Comparison of ENCODE assay signal across 9 cellular contexts in the genomic region with DNA sequence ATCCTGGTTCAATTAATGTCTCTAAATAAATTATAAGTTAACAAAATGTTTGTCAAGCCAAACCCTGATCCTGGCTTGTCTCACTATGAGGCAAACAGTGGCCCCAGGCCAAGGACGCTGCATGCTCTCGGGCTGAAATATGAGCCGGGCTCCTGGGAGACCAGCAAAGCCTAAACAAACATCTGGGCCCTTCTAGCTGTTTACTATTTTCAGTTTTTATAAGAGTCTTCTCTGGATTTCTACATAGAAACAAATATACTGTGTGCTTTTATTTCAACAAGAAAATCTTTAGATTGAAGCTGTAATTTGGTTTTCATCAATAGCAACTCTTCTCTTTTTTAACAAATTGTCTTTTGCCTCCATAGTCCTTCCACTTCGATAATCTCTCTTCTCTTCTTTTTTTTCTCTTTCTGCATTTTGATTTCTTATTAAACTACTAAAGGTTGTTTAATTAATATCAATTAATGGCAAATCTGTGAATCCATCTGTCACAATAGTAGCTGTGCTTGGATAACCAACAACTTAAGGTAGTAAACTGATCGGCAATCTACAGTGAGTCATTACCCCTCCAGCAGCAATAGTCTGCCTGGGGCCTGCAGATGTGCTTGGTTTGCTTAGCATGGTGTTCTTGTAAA.
DNase-seq lines count a peak whose midpoint lies in the region; ATAC-seq and TF ChIP-seq lines count a peak whose summit lies in the region.
"Had no signal": no experiment of that assay in that cellular context is flagged by ENCODE, and none has a peak within 500 bp of the region (broad histone marks: within the 10 kb centered on the region; RNA-seq: fewer than 3 reads in every experiment).

No MANE protein-coding gene starts in this region.

- H3K27me3 ChIP-seq in RWPE2 (ENCODE audit: insufficient read depth, poor library complexity, severe bottlenecking) (peaks cover under 1% of the 10 kb centered on the region), heart left ventricle (no peaks in the 10 kb centered on the region)

- no peaks in the 10 kb centered on the region for H3K36me3 Mint-ChIP-seq in stimulated activated effector memory CD8-positive, alpha-beta T cell treated with anti-CD3 and anti-CD28 coated beads, Interleukin-12 subunit alpha, Interleukin-12 subunit beta, amount 100 ng/mL, for 72 hours

- peak; percentile 68 for DNase-seq in RWPE2 (ENCODE audit: low spot score)
- DNase-seq in heart left ventricle, result peak; percentile 79 to 93 (median 85)
- peak; percentile 3 for DNase-seq in retinal pigment epithelial cell (ENCODE audit: low read depth)
- no peak for DNase-seq in stimulated activated effector memory CD8-positive, alpha-beta T cell treated with anti-CD3 and anti-CD28 coated beads, Interleukin-12 subunit alpha, Interleukin-12 subunit beta, amount 100 ng/mL, for 72 hours (ENCODE audit: low spot score in 2 of 2)
- no peak for DNase-seq in erythroblast (lab: John Stamatoyannopoulos, UW)
- DNase-seq in activated CD4-positive, alpha-beta T cell treated with anti-CD3 and anti-CD28 coated beads, Interleukin-2, amount 50 U/mL, for 48 hours, result no peak

- TF ChIP-seq CTCF in HEK293 (tag by site-specific recombination; IDR thresholded peaks at IDR 0.05) (no peak), RWPE2 (IDR thresholded peaks at IDR 0.05; ENCODE audit: poor library complexity, severe bottlenecking) (no peak), heart left ventricle (IDR thresholded peaks at IDR 0.05) (no peak), retinal pigment epithelial cell (conservative IDR thresholded peaks at IDR 0.05; ENCODE audit: low read depth, low read length) (no peak)

- POLR2A ChIA-PET in HEK293 (lab: Yijun Ruan, JAX), result interaction anchor here (0.7 to 1.0 kb wide), 2 partner anchors 84 to 467 kb away, joined by 3 to 4 read pairs; a partner anchor contains a TSS

- CTCF ChIA-PET in HEK293 (lab: Yijun Ruan, JAX), result interaction anchor here (0.7 kb wide), 1 partner anchor 17 kb away, joined by 3 read pairs; no protein-coding TSS in a partner anchor

- H3K36me3 ChIP-seq in HEK293 (ENCODE audit: control insufficient read depth in 2 of 2, insufficient read depth in 1 of 2, low read length in 2 of 2), result no peaks in the 10 kb centered on the region
- H3K36me3 ChIP-seq in RWPE2 (ENCODE audit: low read depth), result no peaks in the 10 kb centered on the region
- H3K36me3 ChIP-seq in heart left ventricle, result no peaks in the 10 kb centered on the region

- H3K9me3 Mint-ChIP-seq in stimulated activated effector memory CD8-positive, alpha-beta T cell treated with anti-CD3 and anti-CD28 coated beads, Interleukin-12 subunit alpha, Interleukin-12 subunit beta, amount 100 ng/mL, for 72 hours, result no peaks in the 10 kb centered on the region

- peak overlapping the region; percentile 42; the same call in 1 of the 2 replicates for H3K27ac ChIP-seq in HEK293 (ENCODE audit: extremely low read depth, low read depth, low read length)
- no peak overlapping the region for H3K27ac ChIP-seq in RWPE2 (ENCODE audit: poor library complexity, severe bottlenecking)
- peak overlapping the region in 11 of 12 donors; percentile 8 to 73 (median 43) for H3K27ac ChIP-seq in heart left ventricle
- H3K27ac ChIP-seq: KMS-11 had no signal

- H3K4me1 Mint-ChIP-seq in stimulated activated effector memory CD8-positive, alpha-beta T cell treated with anti-CD3 and anti-CD28 coated beads, Interleukin-12 subunit alpha, Interleukin-12 subunit beta, amount 100 ng/mL, for 72 hours, result no peaks in the 10 kb centered on the region

- WGBS in heart left ventricle, 4 donors, result 35 to 57% (median 41%) methylated on average over 5 of the region's 5 CpGs

- no peak overlapping the region for H3K4me3 ChIP-seq in HEK293 (ENCODE audit: low read depth, low read length)
- no peak overlapping the region for H3K4me3 ChIP-seq in RWPE2 (ENCODE audit: severe bottlenecking)
- H3K4me3 ChIP-seq in heart left ventricle, result peak overlapping the region in 1 of 12 donors; percentile 11
- H3K4me3 ChIP-seq in retinal pigment epithelial cell (ENCODE audit: low read length), result no peak overlapping the region

- H3K9me3 ChIP-seq in HEK293 (ENCODE audit: control insufficient read depth, insufficient read depth, low read depth, low read length), result no peaks in the 10 kb centered on the region
- no peaks in the 10 kb centered on the region for H3K9me3 ChIP-seq in RWPE2 (ENCODE audit: severe bottlenecking)
- no peaks in the 10 kb centered on the region for H3K9me3 ChIP-seq in heart left ventricle

- TF ChIP-seq POLR2A in heart left ventricle (IDR thresholded peaks at IDR 0.05) (no peak), erythroblast (IDR thresholded peaks at IDR 0.05; ENCODE audit: low read length) (no peak)

- peak; percentile 97 for ATAC-seq in RWPE2 (ENCODE audit: low read depth)
- peak; percentile 91 to 99 (median 99) for ATAC-seq in heart left ventricle
- no peak for ATAC-seq in GM18858 (IDR thresholded peaks at IDR 0.05; ENCODE audit: unreplicated experiment)
- ATAC-seq in stimulated activated effector memory CD8-positive, alpha-beta T cell treated with anti-CD3 and anti-CD28 coated beads, Interleukin-12 subunit alpha, Interleukin-12 subunit beta, amount 100 ng/mL, for 72 hours, result no peak

- no peak overlapping the region for H3K4me3 Mint-ChIP-seq in stimulated activated effector memory CD8-positive, alpha-beta T cell treated with anti-CD3 and anti-CD28 coated beads, Interleukin-12 subunit alpha, Interleukin-12 subunit beta, amount 100 ng/mL, for 72 hours

- H3K4me1 ChIP-seq in HEK293 (ENCODE audit: control insufficient read depth, insufficient read depth, low read length) (peaks cover 13% of the 10 kb centered on the region), RWPE2 (ENCODE audit: insufficient read depth, poor library complexity, severe bottlenecking) (peaks cover 14% of the 10 kb centered on the region), heart left ventricle (peaks cover 0 to 14% (median 5%) of the 10 kb centered on the region in 12 donors)

- no peak overlapping the region for H3K27ac Mint-ChIP-seq in stimulated activated effector memory CD8-positive, alpha-beta T cell treated with anti-CD3 and anti-CD28 coated beads, Interleukin-12 subunit alpha, Interleukin-12 subunit beta, amount 100 ng/mL, for 72 hours

- intact Hi-C loops in heart left ventricle (cut with DNase I), result no loop called here

TF ChIP-seq in HEK293, 187 proteins besides CTCF, POLR2A, EP300 and RAD21 (continues in another document):
- TF ChIP-seq SETDB1 (IDR thresholded peaks at IDR 0.05; ENCODE audit: insufficient read length, low read length) (peak; percentile 12), ZNF747 (tag by site-specific recombination; IDR thresholded peaks at IDR 0.05) (no peak), ZBTB8A (tag by site-specific recombination; IDR thresholded peaks at IDR 0.05) (peak; percentile 49; the same call in 1 of the 2 replicates), IKZF3 (tag by site-specific recombination; IDR thresholded peaks at IDR 0.05) (peak; percentile 67), ZBTB17 (tag by site-specific recombination; IDR thresholded peaks at IDR 0.05) (peak; percentile 97), ZSCAN30 (tag by site-specific recombination; IDR thresholded peaks at IDR 0.05) (peak; percentile 63), ZFP69B (tag by site-specific recombination; IDR thresholded peaks at IDR 0.05) (0 out of 2 replicates have a peak, but pooled peaks have one; percentile 28), ZNF37A (tag by site-specific recombination; IDR thresholded peaks at IDR 0.05) (no peak), ZNF354C (tag by site-specific recombination; IDR thresholded peaks at IDR 0.05; ENCODE audit: borderline replicate concordance, low read depth) (no peak), YY1 (tag by site-specific recombination; IDR thresholded peaks at IDR 0.05) (no peak)
- TF ChIP-seq, protein P1, sequence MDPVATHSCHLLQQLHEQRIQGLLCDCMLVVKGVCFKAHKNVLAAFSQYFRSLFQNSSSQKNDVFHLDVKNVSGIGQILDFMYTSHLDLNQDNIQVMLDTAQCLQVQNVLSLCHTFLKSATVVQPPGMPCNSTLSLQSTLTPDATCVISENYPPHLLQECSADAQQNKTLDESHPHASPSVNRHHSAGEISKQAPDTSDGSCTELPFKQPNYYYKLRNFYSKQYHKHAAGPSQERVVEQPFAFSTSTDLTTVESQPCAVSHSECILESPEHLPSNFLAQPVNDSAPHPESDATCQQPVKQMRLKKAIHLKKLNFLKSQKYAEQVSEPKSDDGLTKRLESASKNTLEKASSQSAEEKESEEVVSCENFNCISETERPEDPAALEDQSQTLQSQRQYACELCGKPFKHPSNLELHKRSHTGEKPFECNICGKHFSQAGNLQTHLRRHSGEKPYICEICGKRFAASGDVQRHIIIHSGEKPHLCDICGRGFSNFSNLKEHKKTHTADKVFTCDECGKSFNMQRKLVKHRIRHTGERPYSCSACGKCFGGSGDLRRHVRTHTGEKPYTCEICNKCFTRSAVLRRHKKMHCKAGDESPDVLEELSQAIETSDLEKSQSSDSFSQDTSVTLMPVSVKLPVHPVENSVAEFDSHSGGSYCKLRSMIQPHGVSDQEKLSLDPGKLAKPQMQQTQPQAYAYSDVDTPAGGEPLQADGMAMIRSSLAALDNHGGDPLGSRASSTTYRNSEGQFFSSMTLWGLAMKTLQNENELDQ (tag by site-specific recombination; IDR thresholded peaks at IDR 0.05; ENCODE audit: low read depth), result no peak
- TF ChIP-seq, protein P2, sequence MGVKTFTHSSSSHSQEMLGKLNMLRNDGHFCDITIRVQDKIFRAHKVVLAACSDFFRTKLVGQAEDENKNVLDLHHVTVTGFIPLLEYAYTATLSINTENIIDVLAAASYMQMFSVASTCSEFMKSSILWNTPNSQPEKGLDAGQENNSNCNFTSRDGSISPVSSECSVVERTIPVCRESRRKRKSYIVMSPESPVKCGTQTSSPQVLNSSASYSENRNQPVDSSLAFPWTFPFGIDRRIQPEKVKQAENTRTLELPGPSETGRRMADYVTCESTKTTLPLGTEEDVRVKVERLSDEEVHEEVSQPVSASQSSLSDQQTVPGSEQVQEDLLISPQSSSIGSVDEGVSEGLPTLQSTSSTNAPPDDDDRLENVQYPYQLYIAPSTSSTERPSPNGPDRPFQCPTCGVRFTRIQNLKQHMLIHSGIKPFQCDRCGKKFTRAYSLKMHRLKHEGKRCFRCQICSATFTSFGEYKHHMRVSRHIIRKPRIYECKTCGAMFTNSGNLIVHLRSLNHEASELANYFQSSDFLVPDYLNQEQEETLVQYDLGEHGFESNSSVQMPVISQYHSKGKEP (tag by site-specific recombination; IDR thresholded peaks at IDR 0.05), result peak; percentile 78
- TF ChIP-seq, protein P3, sequence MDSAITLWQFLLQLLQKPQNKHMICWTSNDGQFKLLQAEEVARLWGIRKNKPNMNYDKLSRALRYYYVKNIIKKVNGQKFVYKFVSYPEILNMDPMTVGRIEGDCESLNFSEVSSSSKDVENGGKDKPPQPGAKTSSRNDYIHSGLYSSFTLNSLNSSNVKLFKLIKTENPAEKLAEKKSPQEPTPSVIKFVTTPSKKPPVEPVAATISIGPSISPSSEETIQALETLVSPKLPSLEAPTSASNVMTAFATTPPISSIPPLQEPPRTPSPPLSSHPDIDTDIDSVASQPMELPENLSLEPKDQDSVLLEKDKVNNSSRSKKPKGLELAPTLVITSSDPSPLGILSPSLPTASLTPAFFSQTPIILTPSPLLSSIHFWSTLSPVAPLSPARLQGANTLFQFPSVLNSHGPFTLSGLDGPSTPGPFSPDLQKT (IDR thresholded peaks at IDR 0.05; ENCODE audit: borderline replicate concordance, low read depth, low read length), result no peak

Comparison
In these comparisons a context has a peak if more than half of its experiments do, and no peak if none do; other contexts are left out.
1. ATAC-seq: peak in RWPE2 (single experiment) and heart left ventricle (4 of 4); none in GM18858 (single experiment) and stimulated activated effector memory CD8-positive, alpha-beta T cell treated with anti-CD3 and anti-CD28 coated beads, Interleukin-12 subunit alpha, Interleukin-12 subunit beta, amount 100 ng/mL, for 72 hours (single experiment).
2. DNase-seq: peak in RWPE2 (single experiment), heart left ventricle (5 of 5) and retinal pigment epithelial cell (single experiment); none in stimulated activated effector memory CD8-positive, alpha-beta T cell treated with anti-CD3 and anti-CD28 coated beads, Interleukin-12 subunit alpha, Interleukin-12 subunit beta, amount 100 ng/mL, for 72 hours (0 of 2), erythroblast (0 of 2) and activated CD4-positive, alpha-beta T cell treated with anti-CD3 and anti-CD28 coated beads, Interleukin-2, amount 50 U/mL, for 48 hours (0 of 2).